8 cellular contexts compared by ENCODE assay signal in genomic region chr7:6706666-6707407, GRCh38. TPM values are rescaled to one million over a fixed set of nuclear protein-coding genes. Genes with fewer than 3 reads are reported as not detected.
DNase-seq lines count a peak whose midpoint lies in the region; ATAC-seq and TF ChIP-seq lines count a peak whose summit lies in the region.

TSS of gene ZNF12 (minus strand) at chr7:6706947. CDS start at chr7:6705173, 1,774 bp downstream.

- H3K27me3 ChIP-seq in CD4-positive, alpha-beta memory T cell (ENCODE audit: insufficient read depth, low read length): no peaks in the 10 kb centered on the region
- H3K27me3 ChIP-seq in right lobe of liver: no peaks in the 10 kb centered on the region

- peaks cover 0 to 14% (median 6%) of the 10 kb centered on the region in 8 donors for H3K9me3 Mint-ChIP-seq in CD4-positive, alpha-beta memory T cell
- H3K9me3 Mint-ChIP-seq in activated CD4-positive, alpha-beta memory T cell treated with anti-CD3 and anti-CD28 coated beads for 36 hours: peaks cover 19% of the 10 kb centered on the region

- H3K4me3 ChIP-seq in CD4-positive, alpha-beta memory T cell (ENCODE audit: low read length in 2 of 2): peak within 1 kb of the TSS; percentile 59 to 71
- H3K4me3 ChIP-seq in right lobe of liver: peak within 1 kb of the TSS; percentile 66 to 99 (median 97)

- peak within 1 kb of the TSS; percentile 90 to 96 (median 94) for H3K4me3 Mint-ChIP-seq in CD4-positive, alpha-beta memory T cell
- H3K4me3 Mint-ChIP-seq in activated CD4-positive, alpha-beta memory T cell treated with anti-CD3 and anti-CD28 coated beads for 36 hours: peak within 1 kb of the TSS; percentile 83

- peak within 1 kb of the TSS; percentile 90 to 95 (median 94) for H3K27ac Mint-ChIP-seq in CD4-positive, alpha-beta memory T cell
- peak within 1 kb of the TSS; percentile 90 for H3K27ac Mint-ChIP-seq in activated CD4-positive, alpha-beta memory T cell treated with anti-CD3 and anti-CD28 coated beads for 36 hours

- 6% methylated on average over 15 of the region's 65 CpGs for WGBS in right lobe of liver (ENCODE audit: insufficient coverage, low coverage, low lambda C conversion rate, missing lambda C conversion rate)

- peaks cover 31 to 40% of the 10 kb centered on the region in 2 donors for H3K36me3 Mint-ChIP-seq in CD4-positive, alpha-beta memory T cell
- H3K36me3 Mint-ChIP-seq in activated CD4-positive, alpha-beta memory T cell treated with anti-CD3 and anti-CD28 coated beads for 36 hours: peaks cover 27% of the 10 kb centered on the region

- peaks cover 32 to 50% (median 41%) of the 10 kb centered on the region in 4 donors for H3K4me1 Mint-ChIP-seq in CD4-positive, alpha-beta memory T cell
- H3K4me1 Mint-ChIP-seq in activated CD4-positive, alpha-beta memory T cell treated with anti-CD3 and anti-CD28 coated beads for 36 hours (ENCODE audit: low read depth): peaks cover 38% of the 10 kb centered on the region

- CTCF ChIA-PET in CD4-positive, alpha-beta memory T cell (lab: Charles Lee; ENCODE audit: partially characterized antibody): no interaction called here
- CTCF ChIA-PET in activated CD4-positive, alpha-beta memory T cell treated with anti-CD3 and anti-CD28 coated beads for 36 hours (lab: Charles Lee): no interaction called here

- POLR2A ChIA-PET in CD4-positive, alpha-beta memory T cell (lab: Charles Lee; ENCODE audit: partially characterized antibody): interaction anchor here (0.7 to 1.2 kb wide), 2 partner anchors 22 to 68 kb away, joined by 3 to 7 read pairs; no protein-coding TSS in a partner anchor
- POLR2A ChIA-PET in activated CD4-positive, alpha-beta memory T cell treated with anti-CD3 and anti-CD28 coated beads for 36 hours (lab: Charles Lee): interaction anchor here (1.1 kb wide), 1 partner anchor 22 kb away, joined by 3 read pairs; no protein-coding TSS in a partner anchor

- peaks cover 39% of the 10 kb centered on the region for H3K4me1 ChIP-seq in CD4-positive, alpha-beta memory T cell (ENCODE audit: insufficient read depth, low read length)
- peaks cover 0 to 26% (median 4%) of the 10 kb centered on the region in 4 donors for H3K4me1 ChIP-seq in right lobe of liver

- ATAC-seq in GM19455 (IDR thresholded peaks at IDR 0.05; ENCODE audit: unreplicated experiment): peak; percentile 95
- ATAC-seq in right lobe of liver: peak; percentile 96 to 98 (median 97)

- intact Hi-C loops in CD4-positive, alpha-beta memory T cell (cut with micrococcal nuclease): loop anchor here (1.0 to 5.0 kb wide), 4 partner anchors 22 to 850 kb away; partner anchors contain the start of genes INTS15 and ZNF316
- intact Hi-C loops in activated CD4-positive, alpha-beta memory T cell treated with anti-CD3 and anti-CD28 coated beads for 36 hours (cut with micrococcal nuclease): loop anchor here (1.0 to 10.0 kb wide), 4 partner anchors 14 to 478 kb away; partner anchors contain the start of genes C1GALT1 and INTS15
- intact Hi-C loops in right lobe of liver (cut with DNase I): no loop called here

- H3K36me3 ChIP-seq in CD4-positive, alpha-beta memory T cell (ENCODE audit: insufficient read depth, low read length): peaks cover 18% of the 10 kb centered on the region
- peaks cover 0 to 11% (median 7%) of the 10 kb centered on the region in 4 donors for H3K36me3 ChIP-seq in right lobe of liver

- peak; percentile 92 to 94 (median 92) for DNase-seq in CD4-positive, alpha-beta memory T cell
- peak; percentile 95 for DNase-seq in HK-2 (ENCODE audit: unreplicated experiment)
- DNase-seq in NCI-H82 treated with DMSO at 0.1 percent for 48 hours (lab: John Stamatoyannopoulos, UW; ENCODE audit: unreplicated experiment): peak; percentile 80
- peak; percentile 98 for DNase-seq in activated CD4-positive, alpha-beta memory T cell treated with anti-CD3 and anti-CD28 coated beads for 36 hours
- DNase-seq in dermis microvascular lymphatic vessel endothelial cell (ENCODE audit: low read depth in 2 of 2): peak; percentile 90
- peak; percentile 98 for DNase-seq in right lobe of liver
- DNase-seq in stimulated activated CD4-positive, alpha-beta T cell treated with anti-CD3 and anti-CD28 coated beads, Interleukin-4, amount 100 ng/mL, for 24 hours: peak; percentile 96

- H3K9me3 ChIP-seq in CD4-positive, alpha-beta memory T cell (ENCODE audit: control insufficient read depth in 1 of 2, low read length in 2 of 2): no peaks in the 10 kb centered on the region
- H3K9me3 ChIP-seq in right lobe of liver: no peaks in the 10 kb centered on the region

- peak within 1 kb of the TSS; percentile 81 for H3K27ac ChIP-seq in CD4-positive, alpha-beta memory T cell (ENCODE audit: low read depth, low read length)
- peak within 1 kb of the TSS; percentile 55 to 95 (median 88) for H3K27ac ChIP-seq in right lobe of liver

- TF ChIP-seq POLR2A in right lobe of liver (IDR thresholded peaks at IDR 0.05): peak; percentile 80

- no peaks in the 10 kb centered on the region for H3K27me3 Mint-ChIP-seq in CD4-positive, alpha-beta memory T cell
- H3K27me3 Mint-ChIP-seq in activated CD4-positive, alpha-beta memory T cell treated with anti-CD3 and anti-CD28 coated beads for 36 hours: no peaks in the 10 kb centered on the region

- no peak for TF ChIP-seq CTCF in right lobe of liver (IDR thresholded peaks at IDR 0.05)

RNA-seq across cellular contexts. Expression of gene ZNF12, which starts in this region (rescaled TPM):
- total RNA-seq in CD4-positive, alpha-beta memory T cell: 10 to 100 TPM; 48.0 to 49.6 TPM
- 10 to 100 TPM; 20.4 to 38.9 TPM for polyA plus RNA-seq in CD4-positive, alpha-beta memory T cell
- 10 to 100 TPM; 14.9 to 15.2 TPM for total RNA-seq in activated CD4-positive, alpha-beta memory T cell treated with anti-CD3 and anti-CD28 coated beads for 36 hours
- 12.7 and 20.5 TPM in 2 replicates for total RNA-seq in dermis microvascular lymphatic vessel endothelial cell
- 10 to 100 TPM in 4 of 6 experiments, 1 to 10 TPM in 2; 5.4 to 11.1 (median 10.5) TPM for total RNA-seq in right lobe of liver

Comparison
In these comparisons a context has a peak if more than half of its experiments do, and no peak if none do; other contexts are left out.
1. Peak in every context shown above with its lines: DNase-seq, ATAC-seq, H3K4me3 ChIP-seq and H3K27ac ChIP-seq.
2. intact Hi-C loops: an anchor here in CD4-positive, alpha-beta memory T cell (1.0 to 5.0 kb wide) and activated CD4-positive, alpha-beta memory T cell treated with anti-CD3 and anti-CD28 coated beads for 36 hours (1.0 to 10.0 kb wide); none called in right lobe of liver.